20 cellular contexts compared by ENCODE assay signal in the genomic region with DNA sequence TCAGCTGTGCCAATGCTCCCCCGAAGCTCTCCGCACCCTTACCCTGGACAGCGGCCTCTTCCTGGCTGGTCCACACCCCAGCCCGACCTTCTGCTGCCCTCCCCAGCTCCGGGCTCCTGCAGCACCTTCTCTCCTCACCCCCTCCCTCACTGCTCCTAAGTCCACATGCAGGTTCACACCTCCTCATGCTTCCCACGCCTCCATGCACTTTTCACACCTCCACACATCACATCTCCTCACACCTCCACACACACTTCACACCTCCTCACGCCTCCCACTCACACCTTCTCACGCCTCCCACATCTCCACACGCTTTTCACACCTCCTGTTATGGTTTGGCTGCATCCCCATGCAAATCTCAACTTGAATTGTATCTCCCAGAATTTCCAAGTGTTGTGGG.
"Had no signal": no experiment of that assay in that cellular context is flagged by ENCODE, and none has a peak within 500 bp of the region (broad histone marks: within the 10 kb centered on the region; RNA-seq: fewer than 3 reads in every experiment).

No MANE protein-coding gene starts in this region.

- H3K36me3 ChIP-seq: brain microvascular endothelial cell, right lobe of liver, transverse colon had no signal

- DNase-seq: activated CD4-positive, alpha-beta memory T cell treated with anti-CD3 and anti-CD28 coated beads, Interleukin-2, amount 10 ng/mL, durations not matched to agents 7 days and 5 days; activated CD4-positive, alpha-beta T cell treated with anti-CD3 and anti-CD28 coated beads for 36 hours; activated gamma-delta T cell treated with Interleukin-2 at 50 U/mL for 16 hours; activated naive CD8-positive, alpha-beta T cell treated with anti-CD3 and anti-CD28 coated beads, Interleukin-2, amount 10 ng/mL, durations not matched to agents 7 days and 5 days; activated T-cell treated with anti-CD3 and anti-CD28 coated beads, Interleukin-2, amount 50 U/mL, for 48 hours; anterior cingulate cortex; brain microvascular endothelial cell; cortex of kidney; effector CD8-positive, alpha-beta T cell; foreskin keratinocyte; glutamatergic neuron; kidney glomerular epithelial cell; nephron progenitor cell; psoas muscle; right lobe of liver; SK-N-SH; substantia nigra; T-cell; T-helper 9 cell; transverse colon had no signal

- H3K4me1 ChIP-seq: foreskin keratinocyte, psoas muscle had no signal

- H3K9me3 ChIP-seq: right lobe of liver had no signal

- H3K4me3 Mint-ChIP-seq: activated CD4-positive, alpha-beta memory T cell treated with anti-CD3 and anti-CD28 coated beads, Interleukin-2, amount 10 ng/mL, durations not matched to agents 7 days and 5 days; activated CD4-positive, alpha-beta T cell treated with anti-CD3 and anti-CD28 coated beads for 36 hours; activated naive CD8-positive, alpha-beta T cell treated with anti-CD3 and anti-CD28 coated beads, Interleukin-2, amount 10 ng/mL, durations not matched to agents 7 days and 5 days; nephron progenitor cell had no signal

- H3K27ac Mint-ChIP-seq: activated CD4-positive, alpha-beta memory T cell treated with anti-CD3 and anti-CD28 coated beads, Interleukin-2, amount 10 ng/mL, durations not matched to agents 7 days and 5 days; activated CD4-positive, alpha-beta T cell treated with anti-CD3 and anti-CD28 coated beads for 36 hours; activated naive CD8-positive, alpha-beta T cell treated with anti-CD3 and anti-CD28 coated beads, Interleukin-2, amount 10 ng/mL, durations not matched to agents 7 days and 5 days; T-cell had no signal

- H3K27me3 Mint-ChIP-seq: activated CD4-positive, alpha-beta memory T cell treated with anti-CD3 and anti-CD28 coated beads, Interleukin-2, amount 10 ng/mL, durations not matched to agents 7 days and 5 days; activated CD4-positive, alpha-beta T cell treated with anti-CD3 and anti-CD28 coated beads for 36 hours; activated naive CD8-positive, alpha-beta T cell treated with anti-CD3 and anti-CD28 coated beads, Interleukin-2, amount 10 ng/mL, durations not matched to agents 7 days and 5 days; T-cell had no signal

- ATAC-seq: activated CD4-positive, alpha-beta T cell treated with anti-CD3 and anti-CD28 coated beads for 36 hours; foreskin keratinocyte; psoas muscle; T-cell had no signal

- H3K4me2 ChIP-seq: SK-N-SH had no signal

- H3K27me3 ChIP-seq: brain microvascular endothelial cell, foreskin keratinocyte, right lobe of liver, transverse colon had no signal

- H3K27ac ChIP-seq: brain microvascular endothelial cell, foreskin keratinocyte, psoas muscle, right lobe of liver, transverse colon had no signal

- H3K4me3 ChIP-seq: psoas muscle, right lobe of liver, transverse colon had no signal

- H3K9ac ChIP-seq: SK-N-SH had no signal
